Comparison of ENCODE assay signal across 8 cellular contexts in the genomic region with DNA sequence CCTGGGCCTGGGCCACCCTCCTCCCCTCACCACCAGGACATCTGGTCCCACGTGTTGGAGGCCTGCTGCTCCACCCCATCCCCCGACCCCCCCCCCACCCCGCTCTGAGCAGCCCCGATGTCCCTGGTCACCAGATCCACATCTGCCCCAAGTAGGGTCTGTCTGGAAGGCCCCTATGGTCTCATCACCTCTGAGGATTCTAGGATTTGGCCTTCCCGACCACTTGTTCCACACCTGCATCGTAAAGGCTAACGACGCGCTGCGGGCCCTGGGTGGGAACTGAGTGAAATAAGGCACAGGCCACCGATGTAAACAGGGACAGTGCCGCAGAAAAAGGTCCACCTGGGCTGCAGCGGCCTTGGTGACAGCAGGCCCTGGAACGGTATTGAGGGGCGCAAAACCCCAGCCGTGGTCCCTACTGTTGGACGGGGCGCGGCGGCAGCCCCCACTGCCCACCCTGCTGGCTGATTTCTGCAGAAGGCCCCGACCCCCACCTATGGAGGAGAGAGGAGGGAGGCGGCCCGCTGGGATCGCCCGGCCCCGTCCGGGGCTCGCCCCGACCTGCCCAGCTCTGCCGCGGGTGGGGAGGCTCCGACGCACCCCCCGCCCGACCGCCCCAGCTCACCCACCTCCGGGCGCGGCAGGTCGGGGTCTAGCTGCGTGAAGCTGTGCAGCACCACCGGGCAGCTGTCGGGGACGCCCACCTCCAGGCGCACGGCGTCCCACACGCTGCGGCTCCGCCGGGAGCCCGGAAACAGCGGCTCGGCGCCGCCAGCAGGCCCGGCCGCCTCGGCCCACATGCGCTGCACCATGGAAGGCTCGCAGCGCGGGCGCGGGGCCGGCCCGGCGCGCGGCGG. TPM values are rescaled to one million over a fixed set of nuclear protein-coding genes. Genes with fewer than 3 reads are reported as not detected.
DNase-seq lines count a peak whose midpoint lies in the region; ATAC-seq and TF ChIP-seq lines count a peak whose summit lies in the region.

No MANE protein-coding gene starts in this region.

- H4K20me1 ChIP-seq in BLaER1 (peaks cover 98% of the 10 kb centered on the region), OCI-LY7 (ENCODE audit: insufficient read depth, low read length) (peaks cover 6% of the 10 kb centered on the region; the same call in 1 of the 2 replicates)

- peak overlapping the region; percentile 83 for H3K9ac ChIP-seq in BLaER1
- peak overlapping the region; percentile 82 for H3K9ac ChIP-seq in endocrine pancreas (ENCODE audit: control insufficient read depth, insufficient read depth, low read length)

- peak overlapping the region; percentile 74 for H3K4me3 ChIP-seq in BLaER1
- peak overlapping the region; percentile 64 for H3K4me3 ChIP-seq in OCI-LY7 (ENCODE audit: low read depth, low read length, poor library complexity, severe bottlenecking)
- H3K4me3 ChIP-seq in endocrine pancreas (ENCODE audit: control insufficient read depth, insufficient read depth, low read length), result no peak overlapping the region

- H3K9me2 ChIP-seq in OCI-LY7 (ENCODE audit: insufficient read depth, low read length), result no peaks in the 10 kb centered on the region

- H3K4me1 ChIP-seq in BLaER1, result peaks cover 97% of the 10 kb centered on the region
- peaks cover 13% of the 10 kb centered on the region for H3K4me1 ChIP-seq in OCI-LY7 (ENCODE audit: insufficient read depth, low read length, poor library complexity, severe bottlenecking)
- no peaks in the 10 kb centered on the region for H3K4me1 ChIP-seq in endocrine pancreas (ENCODE audit: control insufficient read depth, insufficient read depth, low read length)

- peaks cover 15% of the 10 kb centered on the region for H3K36me3 ChIP-seq in BLaER1
- H3K36me3 ChIP-seq in OCI-LY7 (ENCODE audit: insufficient read depth, low read length), result no peaks in the 10 kb centered on the region
- no peaks in the 10 kb centered on the region for H3K36me3 ChIP-seq in endocrine pancreas (ENCODE audit: control insufficient read depth, insufficient read depth, low read length)

- H3K27me3 Mint-ChIP-seq in nephron (ENCODE audit: low read depth), result peaks cover 11% of the 10 kb centered on the region

- TF ChIP-seq CTCF in OCI-LY7 (conservative IDR thresholded peaks at IDR 0.05; ENCODE audit: low read length) (no peak), nephron (IDR thresholded peaks at IDR 0.05; ENCODE audit: unreplicated experiment in 3 of 3) (no peak)

- CTCF ChIA-PET in OCI-LY7 (lab: Charles Lee; ENCODE audit: unreplicated experiment), result no interaction called here

- H3K27ac ChIP-seq in BLaER1, result peak overlapping the region; percentile 80
- no peak overlapping the region for H3K27ac ChIP-seq in OCI-LY7 (ENCODE audit: low read depth, low read length, poor library complexity, severe bottlenecking)

- H3K9me3 Mint-ChIP-seq in nephron, result no peaks in the 10 kb centered on the region

- peak overlapping the region; percentile 80 to 91 (median 88) for H3K4me3 Mint-ChIP-seq in nephron

- ATAC-seq in GM21381 (IDR thresholded peaks at IDR 0.05; ENCODE audit: unreplicated experiment), result peak; percentile 19

- H3K9me3 ChIP-seq in BLaER1 (no peaks in the 10 kb centered on the region), OCI-LY7 (ENCODE audit: low read length) (no peaks in the 10 kb centered on the region), endocrine pancreas (ENCODE audit: control insufficient read depth, low read length) (no peaks in the 10 kb centered on the region)

- intact Hi-C loops in OCI-LY7 (cut with micrococcal nuclease; ENCODE audit: unreplicated experiment), result loop anchor here (1.0 kb wide), 1 partner anchor 28 kb away; no protein-coding TSS in a partner anchor

- peaks cover 63% of the 10 kb centered on the region for H3K4me1 Mint-ChIP-seq in nephron

- H3K36me3 Mint-ChIP-seq in nephron (ENCODE audit: low read depth), result no peaks in the 10 kb centered on the region

- peak overlapping the region; percentile 100 for H3K4me2 ChIP-seq in BLaER1
- H3K4me2 ChIP-seq in OCI-LY7 (ENCODE audit: low read length), result peak overlapping the region; percentile 65

- no peaks in the 10 kb centered on the region for H3K79me2 ChIP-seq in OCI-LY7 (ENCODE audit: insufficient read depth, low read depth, low read length)

- peak overlapping the region in 2 of 3 experiments; percentile 82 to 86 for H3K27ac Mint-ChIP-seq in nephron

- BruUV-seq in OCI-LY7 (replicated peaks; lab: Mats Ljungman, UMichigan), result no TSS peak

- no peak overlapping the region for H2AFZ ChIP-seq in OCI-LY7 (ENCODE audit: low read length)

- POLR2A ChIA-PET in OCI-LY7 (lab: Charles Lee), result no interaction called here

- DNase-seq in OCI-LY7 (ENCODE audit: low spot score) (no peak), NCI-H510A treated with DMSO at 0.1 percent for 48 hours (lab: John Stamatoyannopoulos, UW) (no peak), NCI-H510A (lab: John Stamatoyannopoulos, UW) (no peak), SW 1271 (lab: John Stamatoyannopoulos, UW) (no peak)

- H3K27me3 ChIP-seq in BLaER1, result no peaks in the 10 kb centered on the region
- no peaks in the 10 kb centered on the region for H3K27me3 ChIP-seq in endocrine pancreas (ENCODE audit: control insufficient read depth, insufficient read depth, low read length)

RNA-seq across cellular contexts. Expression of gene RALGDS, which starts 0.5 kb away (rescaled TPM):
- 22.0 and 28.2 TPM in 2 replicates for total RNA-seq in OCI-LY7 (2014; rRNA removed; shearing (Covaris generic))
- total RNA-seq in OCI-LY7 (2022), result 23.8 and 28.6 TPM in 2 replicates

RNA-seq across cellular contexts. Expression of gene GBGT1, which starts 43.1 kb away (rescaled TPM):
- 2.1 and 2.6 TPM in 2 replicates for total RNA-seq in OCI-LY7 (2014; rRNA removed; shearing (Covaris generic))
- 3.9 and 5.9 TPM in 2 replicates for total RNA-seq in OCI-LY7 (2022)

RNA-seq across cellular contexts. Expression of gene CEL, which starts 58.8 kb away (rescaled TPM):
- 0.39 and 1.2 TPM in 2 replicates for total RNA-seq in OCI-LY7 (2014; rRNA removed; shearing (Covaris generic))
- 1.4 and 1.8 TPM in 2 replicates for total RNA-seq in OCI-LY7 (2022)
